28 cellular contexts compared by ENCODE assay signal in the genomic region with DNA sequence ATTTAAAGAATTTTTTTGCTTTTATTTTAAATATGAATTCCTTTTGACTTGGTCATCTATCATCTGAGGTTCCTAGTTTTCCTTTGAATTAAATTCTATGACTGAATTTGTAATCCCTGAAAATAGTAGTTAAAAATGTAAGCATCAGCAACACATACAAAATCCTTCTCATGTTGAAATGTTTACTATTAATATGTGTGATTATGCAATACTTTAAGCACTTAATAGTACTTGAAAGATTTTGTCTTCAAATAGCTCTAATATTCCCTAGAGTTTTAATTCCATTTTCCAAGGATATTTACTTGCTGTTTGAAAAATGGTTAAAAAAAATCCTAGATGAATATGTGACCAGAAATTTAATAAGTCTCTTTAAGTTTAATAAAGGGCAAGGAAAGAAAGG.
"Had no signal": no experiment of that assay in that cellular context is flagged by ENCODE, and none has a peak within 500 bp of the region (broad histone marks: within the 10 kb centered on the region; RNA-seq: fewer than 3 reads in every experiment).

No MANE protein-coding gene starts in this region.

- H3K4me3 ChIP-seq: esophagus squamous epithelium, ovary, sigmoid colon, tibial artery, upper lobe of right lung had no signal

- ATAC-seq: left cardiac atrium; stimulated activated memory B cell treated with anti-CD40 and anti-IgM and Interleukin-4, amounts not matched to agents 10 μg/mL and 1 μg/mL and 100 μg/mL, for 72 hours; stimulated activated naive CD8-positive, alpha-beta T cell treated with anti-CD3 and anti-CD28 coated beads, Interleukin-15, amount 100 ng/mL, for 72 hours; upper lobe of right lung had no signal

- H3K9me3 ChIP-seq: esophagus squamous epithelium, neutrophil, ovary, sigmoid colon, tibial artery, upper lobe of right lung had no signal

- H3K4me1 ChIP-seq: sigmoid colon, tibial artery, upper lobe of right lung had no signal

- H3K27ac ChIP-seq: neutrophil, ovary, sigmoid colon, tibial artery, upper lobe of right lung, VCaP had no signal

- H3K36me3 ChIP-seq: esophagus squamous epithelium, neutrophil, ovary, sigmoid colon, tibial artery, upper lobe of right lung had no signal

- DNase-seq: activated CD4-positive, alpha-beta T cell treated with anti-CD3 and anti-CD28 coated beads for 4 hours; activated CD4-positive, alpha-beta T cell treated with anti-CD3 and anti-CD28 coated beads, Interleukin-2, amount 50 U/mL, for 4 hours; activated effector memory CD4-positive, alpha-beta T cell treated with Interleukin-2 at 50 U/mL for 16 hours; activated naive CD4-positive, alpha-beta T cell treated with Interleukin-2 at 50 U/mL for 16 hours; activated naive CD8-positive, alpha-beta T cell treated with anti-CD3 and anti-CD28 coated beads, Interleukin-2, amount 10 ng/mL, durations not matched to agents 7 days and 5 days; amygdala; central memory CD4-positive, alpha-beta T cell; dermis blood vessel endothelial cell; effector CD4-positive, alpha-beta T cell; esophagus squamous epithelium; islet precursor cell; left cardiac atrium; mammary epithelial cell; naive B cell; nephron progenitor cell; ovary; sigmoid colon; small intestine; stimulated activated CD4-positive, alpha-beta T cell treated with anti-CD3 and anti-CD28 coated beads, Interleukin-1b, Interleukin-23, amount 100 ng/mL, for 48 hours; stimulated activated CD4-positive, alpha-beta T cell treated with anti-CD3 and anti-CD28 coated beads, Interleukin-4, amount 100 ng/mL, for 4 hours; stimulated activated CD8-positive, alpha-beta memory T cell treated with anti-CD3 and anti-CD28 coated beads, Interleukin-4, amount 100 ng/mL, for 48 hours; stimulated activated naive CD8-positive, alpha-beta T cell treated with anti-CD3 and anti-CD28 coated beads, Interleukin-15, amount 100 ng/mL, for 72 hours; substantia nigra; tibial artery; upper lobe of right lung had no signal

- H3K27me3 ChIP-seq: sigmoid colon, tibial artery, upper lobe of right lung had no signal
